16 cellular contexts compared by ENCODE assay signal in the genomic region with DNA sequence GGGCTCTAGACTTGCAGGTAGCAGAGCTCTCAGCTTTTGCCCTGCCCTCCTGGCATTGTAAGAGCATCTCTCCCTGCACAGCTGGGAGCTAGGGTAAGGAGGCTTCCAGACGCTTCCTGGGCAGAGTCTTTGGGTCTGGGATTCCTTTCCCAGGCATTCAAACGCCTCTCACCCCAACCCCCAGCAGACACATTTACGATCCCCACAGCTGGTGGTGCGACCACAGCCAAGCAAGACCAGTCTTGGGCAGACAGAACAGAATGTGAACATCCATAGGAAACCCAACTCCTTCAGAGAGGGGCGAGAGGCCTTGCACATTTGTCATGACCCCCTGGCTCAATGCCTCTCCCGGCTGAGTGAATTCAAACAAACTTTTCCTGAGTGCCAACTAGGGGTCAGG.
"Had no signal": no experiment of that assay in that cellular context is flagged by ENCODE, and none has a peak within 500 bp of the region (broad histone marks: within the 10 kb centered on the region; RNA-seq: fewer than 3 reads in every experiment).

No MANE protein-coding gene starts in this region.

- DNase-seq: effector CD8-positive, alpha-beta T cell; heart right ventricle; hypothalamus; kidney glomerular epithelial cell; mesendoderm; naive thymus-derived CD4-positive, alpha-beta T cell; sigmoid colon; stimulated activated CD4-positive, alpha-beta T cell treated with anti-CD3 and anti-CD28 coated beads, Interleukin-2, amount 100 ng/mL, for 48 hours; stimulated activated naive CD4-positive, alpha-beta T cell treated with Interleukin-2 at 50 U/mL for 16 hours; thyroid gland had no signal

- ATAC-seq: esophagus mucosa; heart right ventricle; naive thymus-derived CD4-positive, alpha-beta T cell had no signal

- H3K27me3 ChIP-seq: heart right ventricle, neutrophil, right atrium auricular region, sigmoid colon, thyroid gland had no signal

- H3K36me3 Mint-ChIP-seq: naive thymus-derived CD4-positive, alpha-beta T cell; type B pancreatic cell had no signal

- H3K4me3 ChIP-seq: coronary artery, heart right ventricle, right atrium auricular region, sigmoid colon, smooth muscle cell, thyroid gland had no signal

- H3K4me1 ChIP-seq: heart right ventricle, right atrium auricular region, thyroid gland had no signal

- H3K4me2 ChIP-seq: smooth muscle cell had no signal

- H3K4me1 Mint-ChIP-seq: naive thymus-derived CD4-positive, alpha-beta T cell had no signal

- H3K27ac Mint-ChIP-seq: naive thymus-derived CD4-positive, alpha-beta T cell; type B pancreatic cell had no signal

- H3K27ac ChIP-seq: coronary artery, heart right ventricle, neutrophil, right atrium auricular region, sigmoid colon, thyroid gland had no signal

- H3K36me3 ChIP-seq: heart right ventricle, neutrophil, right atrium auricular region, sigmoid colon, thyroid gland had no signal

- H3K4me3 Mint-ChIP-seq: naive thymus-derived CD4-positive, alpha-beta T cell; type B pancreatic cell had no signal

- H3K9me3 ChIP-seq: neutrophil, right atrium auricular region, thyroid gland had no signal
